In genomic region chrX:9180623-9181022, GRCh38 we compare ENCODE assay signal across 19 cellular contexts.
"Had no signal": no experiment of that assay in that cellular context is flagged by ENCODE, and none has a peak within 500 bp of the region (broad histone marks: within the 10 kb centered on the region; RNA-seq: fewer than 3 reads in every experiment).

No MANE protein-coding gene starts in this region.

- H3K36me3 Mint-ChIP-seq: activated naive CD4-positive, alpha-beta T cell treated with anti-CD3 and anti-CD28 coated beads, Interleukin-2, amount 50 U/mL, for 24 hours; naive thymus-derived CD4-positive, alpha-beta T cell had no signal

- H3K27me3 Mint-ChIP-seq: activated naive CD4-positive, alpha-beta T cell treated with anti-CD3 and anti-CD28 coated beads, Interleukin-2, amount 50 U/mL, for 24 hours; naive thymus-derived CD4-positive, alpha-beta T cell had no signal

- ATAC-seq: gastrocnemius medialis; naive thymus-derived CD4-positive, alpha-beta T cell; upper lobe of right lung had no signal

- H3K27ac ChIP-seq: ascending aorta, breast epithelium, coronary artery, gastrocnemius medialis, prostate gland, right atrium auricular region, upper lobe of right lung had no signal

- H3K36me3 ChIP-seq: ascending aorta, breast epithelium, gastrocnemius medialis, prostate gland, right atrium auricular region, upper lobe of right lung had no signal

- DNase-seq: activated CD4-positive, alpha-beta T cell treated with anti-CD3 and anti-CD28 coated beads, Interleukin-2, amount 50 U/mL, for 1 hour; activated CD8-positive, alpha-beta memory T cell treated with anti-CD3 and anti-CD28 coated beads, Interleukin-2, amount 50 U/mL, for 4 hours; activated effector memory CD4-positive, alpha-beta T cell treated with Interleukin-2 at 50 U/mL for 16 hours; activated T-cell treated with anti-CD3 and anti-CD28 coated beads, Interleukin-2, amount 50 U/mL, for 48 hours; gastrocnemius medialis; head of caudate nucleus; mesenchymal stem cell; naive thymus-derived CD4-positive, alpha-beta T cell; stimulated activated CD4-positive, alpha-beta T cell treated with anti-CD3 and anti-CD28 coated beads, Interleukin-12 subunit alpha, Interleukin-12 subunit beta, amount 100 ng/mL, for 4 hours; stimulated activated CD4-positive, alpha-beta T cell treated with anti-CD3 and anti-CD28 coated beads, Interleukin-1b, Interleukin-23, amount 100 ng/mL, for 48 hours; stimulated activated CD8-positive, alpha-beta memory T cell treated with anti-CD3 and anti-CD28 coated beads, Interleukin-4, amount 100 ng/mL, for 48 hours; stimulated activated naive CD4-positive, alpha-beta T cell; upper lobe of right lung had no signal

- H3K4me1 Mint-ChIP-seq: activated naive CD4-positive, alpha-beta T cell treated with anti-CD3 and anti-CD28 coated beads, Interleukin-2, amount 50 U/mL, for 24 hours; naive thymus-derived CD4-positive, alpha-beta T cell had no signal

- H3K4me3 ChIP-seq: ascending aorta, breast epithelium, coronary artery, gastrocnemius medialis, prostate gland, right atrium auricular region, upper lobe of right lung had no signal

- H3K27ac Mint-ChIP-seq: activated naive CD4-positive, alpha-beta T cell treated with anti-CD3 and anti-CD28 coated beads, Interleukin-2, amount 50 U/mL, for 24 hours had no signal

- H3K9me3 ChIP-seq: ascending aorta, gastrocnemius medialis, prostate gland, upper lobe of right lung had no signal

- H3K9me3 Mint-ChIP-seq: activated naive CD4-positive, alpha-beta T cell treated with anti-CD3 and anti-CD28 coated beads, Interleukin-2, amount 50 U/mL, for 24 hours had no signal

- H3K4me3 Mint-ChIP-seq: activated naive CD4-positive, alpha-beta T cell treated with anti-CD3 and anti-CD28 coated beads, Interleukin-2, amount 50 U/mL, for 24 hours; naive thymus-derived CD4-positive, alpha-beta T cell had no signal

- H3K4me1 ChIP-seq: ascending aorta, breast epithelium, gastrocnemius medialis, prostate gland, right atrium auricular region, upper lobe of right lung had no signal

- H3K27me3 ChIP-seq: ascending aorta, gastrocnemius medialis, right atrium auricular region, upper lobe of right lung had no signal
